ENCODE assay signal across 21 cellular contexts in genomic region chr6:37111156-37111461, GRCh38. TPM values are rescaled to one million over a fixed set of nuclear protein-coding genes. Genes with fewer than 3 reads are reported as not detected.
DNase-seq lines count a peak whose midpoint lies in the region; ATAC-seq lines count a peak whose summit lies in the region.
"Had no signal": no experiment of that assay in that cellular context is flagged by ENCODE, and none has a peak within 500 bp of the region (broad histone marks: within the 10 kb centered on the region; RNA-seq: fewer than 3 reads in every experiment).

No MANE protein-coding gene starts in this region.

- ATAC-seq in activated CD8-positive, alpha-beta memory T cell treated with anti-CD3 and anti-CD28 coated beads, Interleukin-2, amount 10 ng/mL, durations not matched to agents 7 days and 5 days = peak; percentile 48
- peak; percentile 48 for ATAC-seq in HG02610 (IDR thresholded peaks at IDR 0.05; ENCODE audit: unreplicated experiment)
- ATAC-seq in stimulated activated naive CD8-positive, alpha-beta T cell treated with anti-CD3 and anti-CD28 coated beads, Interleukin-15, Interleukin-2, amounts not matched to agents 100 U/mL and 50 U/mL, for 24 hours = peak; percentile 65
- no peak for ATAC-seq in HG03280 (IDR thresholded peaks at IDR 0.05; ENCODE audit: unreplicated experiment)

- H3K36me3 Mint-ChIP-seq in activated CD8-positive, alpha-beta memory T cell treated with anti-CD3 and anti-CD28 coated beads, Interleukin-2, amount 10 ng/mL, durations not matched to agents 7 days and 5 days = peaks cover 3% of the 10 kb centered on the region
- no peaks in the 10 kb centered on the region for H3K36me3 Mint-ChIP-seq in activated T-helper 1 cell treated with anti-CD3 and anti-CD28 coated beads, Interleukin-12 subunit alpha, Interleukin-12 subunit beta, Interleukin-2, Interleukin-4 antibody, amounts not matched to agents 30 ng/mL and 10 ng/mL and 1 ng/mL, durations not matched to agents 14 hours and 24 hours and 36 hours (ENCODE audit: low read depth)
- H3K36me3 Mint-ChIP-seq: stimulated activated naive B cell treated with anti-CD40 and anti-IgM and Interleukin-4, amounts not matched to agents 10 μg/mL and 1 μg/mL and 100 μg/mL, for 72 hours had no signal

- no peak for DNase-seq in activated CD8-positive, alpha-beta memory T cell treated with anti-CD3 and anti-CD28 coated beads, Interleukin-2, amount 10 ng/mL, durations not matched to agents 7 days and 5 days
- no peak for DNase-seq in activated CD8-positive, alpha-beta memory T cell treated with anti-CD3 and anti-CD28 coated beads, Interleukin-2, amount 50 U/mL, for 48 hours
- DNase-seq in activated T-helper 1 cell treated with anti-CD3 and anti-CD28 coated beads, Interleukin-12 subunit alpha, Interleukin-12 subunit beta, Interleukin-2, Interleukin-4 antibody, amounts not matched to agents 30 ng/mL and 10 ng/mL and 1 ng/mL, durations not matched to agents 14 hours and 24 hours and 36 hours (ENCODE audit: low spot score) = no peak
- DNase-seq in stimulated activated naive CD8-positive, alpha-beta T cell treated with anti-CD3 and anti-CD28 coated beads, Interleukin-15, Interleukin-2, amounts not matched to agents 100 U/mL and 50 U/mL, for 24 hours = no peak
- DNase-seq in DMS79 (lab: John Stamatoyannopoulos, UW) (no peak), cardiac septum (ENCODE audit: low spot score) (no peak)
- DNase-seq: activated CD4-positive, CD25-positive, alpha-beta regulatory T cell treated with anti-CD3 and anti-CD28 coated beads, Interleukin-2, amount 50 U/mL, for 72 hours; activated effector memory CD4-positive, alpha-beta T cell treated with anti-CD3 and anti-CD28 coated beads, Interleukin-2, amount 50 U/mL, for 16 hours; AML-193; DMS153; effector CD4-positive, alpha-beta T cell; KG1; left lung; mesendoderm; MM.1S; NCI-H2029; NCI-H526; stimulated activated naive B cell treated with anti-CD40 and anti-IgM and Interleukin-4, amounts not matched to agents 10 μg/mL and 1 μg/mL and 100 μg/mL, for 72 hours; testis had no signal

- no peaks in the 10 kb centered on the region for H3K9me3 Mint-ChIP-seq in activated CD8-positive, alpha-beta memory T cell treated with anti-CD3 and anti-CD28 coated beads, Interleukin-2, amount 10 ng/mL, durations not matched to agents 7 days and 5 days (ENCODE audit: low read depth)
- no peaks in the 10 kb centered on the region for H3K9me3 Mint-ChIP-seq in activated T-helper 1 cell treated with anti-CD3 and anti-CD28 coated beads, Interleukin-12 subunit alpha, Interleukin-12 subunit beta, Interleukin-2, Interleukin-4 antibody, amounts not matched to agents 30 ng/mL and 10 ng/mL and 1 ng/mL, durations not matched to agents 14 hours and 24 hours and 36 hours
- H3K9me3 Mint-ChIP-seq: stimulated activated naive B cell treated with anti-CD40 and anti-IgM and Interleukin-4, amounts not matched to agents 10 μg/mL and 1 μg/mL and 100 μg/mL, for 72 hours had no signal

- CTCF ChIA-PET in activated CD8-positive, alpha-beta memory T cell treated with anti-CD3 and anti-CD28 coated beads, Interleukin-2, amount 10 ng/mL, durations not matched to agents 7 days and 5 days (lab: Charles Lee) = interaction anchor here (0.8 to 2.6 kb wide), 13 partner anchors 9 to 225 kb away, joined by 3 to 9 read pairs (median 4); partner anchors contain the start of gene C6orf89

- peaks cover 4% of the 10 kb centered on the region for H3K27me3 Mint-ChIP-seq in activated CD8-positive, alpha-beta memory T cell treated with anti-CD3 and anti-CD28 coated beads, Interleukin-2, amount 10 ng/mL, durations not matched to agents 7 days and 5 days
- no peaks in the 10 kb centered on the region for H3K27me3 Mint-ChIP-seq in activated T-helper 1 cell treated with anti-CD3 and anti-CD28 coated beads, Interleukin-12 subunit alpha, Interleukin-12 subunit beta, Interleukin-2, Interleukin-4 antibody, amounts not matched to agents 30 ng/mL and 10 ng/mL and 1 ng/mL, durations not matched to agents 14 hours and 24 hours and 36 hours (ENCODE audit: insufficient read depth)

- peak overlapping the region; percentile 81 for H3K27ac Mint-ChIP-seq in activated CD8-positive, alpha-beta memory T cell treated with anti-CD3 and anti-CD28 coated beads, Interleukin-2, amount 10 ng/mL, durations not matched to agents 7 days and 5 days
- H3K27ac Mint-ChIP-seq in activated T-helper 1 cell treated with anti-CD3 and anti-CD28 coated beads, Interleukin-12 subunit alpha, Interleukin-12 subunit beta, Interleukin-2, Interleukin-4 antibody, amounts not matched to agents 30 ng/mL and 10 ng/mL and 1 ng/mL, durations not matched to agents 14 hours and 24 hours and 36 hours = peak overlapping the region; percentile 82
- H3K27ac Mint-ChIP-seq: stimulated activated naive B cell treated with anti-CD40 and anti-IgM and Interleukin-4, amounts not matched to agents 10 μg/mL and 1 μg/mL and 100 μg/mL, for 72 hours had no signal

- H3K4me1 Mint-ChIP-seq in activated CD8-positive, alpha-beta memory T cell treated with anti-CD3 and anti-CD28 coated beads, Interleukin-2, amount 10 ng/mL, durations not matched to agents 7 days and 5 days = peaks cover 45% of the 10 kb centered on the region
- H3K4me1 Mint-ChIP-seq in activated T-helper 1 cell treated with anti-CD3 and anti-CD28 coated beads, Interleukin-12 subunit alpha, Interleukin-12 subunit beta, Interleukin-2, Interleukin-4 antibody, amounts not matched to agents 30 ng/mL and 10 ng/mL and 1 ng/mL, durations not matched to agents 14 hours and 24 hours and 36 hours (ENCODE audit: low read depth) = peaks cover 36% of the 10 kb centered on the region
- H3K4me1 Mint-ChIP-seq: stimulated activated naive B cell treated with anti-CD40 and anti-IgM and Interleukin-4, amounts not matched to agents 10 μg/mL and 1 μg/mL and 100 μg/mL, for 72 hours had no signal

- intact Hi-C loops in activated T-helper 1 cell treated with anti-CD3 and anti-CD28 coated beads, Interleukin-12 subunit alpha, Interleukin-12 subunit beta, Interleukin-2, Interleukin-4 antibody, amounts not matched to agents 30 ng/mL and 10 ng/mL and 1 ng/mL, durations not matched to agents 14 hours and 24 hours and 36 hours (cut with micrococcal nuclease) = no loop called here
- intact Hi-C loops in cardiac septum (cut with DNase I) = no loop called here

- H3K4me3 Mint-ChIP-seq in activated CD8-positive, alpha-beta memory T cell treated with anti-CD3 and anti-CD28 coated beads, Interleukin-2, amount 10 ng/mL, durations not matched to agents 7 days and 5 days = no peak overlapping the region
- H3K4me3 Mint-ChIP-seq in activated T-helper 1 cell treated with anti-CD3 and anti-CD28 coated beads, Interleukin-12 subunit alpha, Interleukin-12 subunit beta, Interleukin-2, Interleukin-4 antibody, amounts not matched to agents 30 ng/mL and 10 ng/mL and 1 ng/mL, durations not matched to agents 14 hours and 24 hours and 36 hours = peak overlapping the region; percentile 48
- H3K4me3 Mint-ChIP-seq: stimulated activated naive B cell treated with anti-CD40 and anti-IgM and Interleukin-4, amounts not matched to agents 10 μg/mL and 1 μg/mL and 100 μg/mL, for 72 hours had no signal

RNA-seq across cellular contexts. Expression of gene PIM1, which starts 58.8 kb away (rescaled TPM):
- 100 to 1,000 TPM; 361 to 464 TPM for total RNA-seq in activated CD8-positive, alpha-beta memory T cell treated with anti-CD3 and anti-CD28 coated beads, Interleukin-2, amount 10 ng/mL, durations not matched to agents 7 days and 5 days
- total RNA-seq in activated T-helper 1 cell treated with anti-CD3 and anti-CD28 coated beads, Interleukin-12 subunit alpha, Interleukin-12 subunit beta, Interleukin-2, Interleukin-4 antibody, amounts not matched to agents 30 ng/mL and 10 ng/mL and 1 ng/mL, durations not matched to agents 14 hours and 24 hours and 36 hours = 182 and 192 TPM in 2 replicates
- 16.6 TPM for total RNA-seq in cardiac septum

Comparison
In these comparisons a context has a peak if more than half of its experiments do, and no peak if none do; other contexts are left out.
1. RNA of gene PIM1, which starts 58.8 kb away (total RNA-seq): 361 to 464 TPM in activated CD8-positive, alpha-beta memory T cell treated with anti-CD3 and anti-CD28 coated beads, Interleukin-2, amount 10 ng/mL, durations not matched to agents 7 days and 5 days and 182 to 192 TPM in activated T-helper 1 cell treated with anti-CD3 and anti-CD28 coated beads, Interleukin-12 subunit alpha, Interleukin-12 subunit beta, Interleukin-2, Interleukin-4 antibody, amounts not matched to agents 30 ng/mL and 10 ng/mL and 1 ng/mL, durations not matched to agents 14 hours and 24 hours and 36 hours; 16.6 TPM in cardiac septum (single experiment); every median in the first group is over 10 times any median in the second.